ENCODE assay signal across 25 cellular contexts in genomic region chr9:120009856-120010255, GRCh38.
"Had no signal": no experiment of that assay in that cellular context is flagged by ENCODE, and none has a peak within 500 bp of the region (broad histone marks: within the 10 kb centered on the region; RNA-seq: fewer than 3 reads in every experiment).

No MANE protein-coding gene starts in this region.

- H3K27ac ChIP-seq: neural progenitor cell, ovary, parathyroid adenoma, psoas muscle, right lobe of liver, sigmoid colon, suprapubic skin, testis, tibial artery, transverse colon, upper lobe of right lung, uterus had no signal

- H3K9me3 ChIP-seq: ovary, psoas muscle, right lobe of liver, sigmoid colon, suprapubic skin, testis, tibial artery, transverse colon, upper lobe of right lung, uterus had no signal

- H3K36me3 ChIP-seq: neural progenitor cell, ovary, right lobe of liver, sigmoid colon, suprapubic skin, tibial artery, transverse colon, upper lobe of right lung, uterus had no signal

- ATAC-seq: natural killer cell; psoas muscle; right cardiac atrium; right lobe of liver; stimulated activated effector memory CD8-positive, alpha-beta T cell treated with anti-CD3 and anti-CD28 coated beads, Interleukin-12 subunit alpha, Interleukin-12 subunit beta, amount 100 ng/mL, for 72 hours; stimulated activated naive B cell treated with anti-CD40 and anti-IgM and Interleukin-4, amounts not matched to agents 10 μg/mL and 1 μg/mL and 100 μg/mL, for 72 hours; upper lobe of right lung had no signal

- H3K4me1 ChIP-seq: neural progenitor cell, parathyroid adenoma, psoas muscle, right lobe of liver, sigmoid colon, suprapubic skin, testis, tibial artery, transverse colon, upper lobe of right lung, uterus had no signal

- H3K27me3 ChIP-seq: neural progenitor cell, ovary, right lobe of liver, suprapubic skin, testis, tibial artery, transverse colon, upper lobe of right lung, uterus had no signal

- H3K4me3 ChIP-seq: neural progenitor cell, ovary, psoas muscle, right lobe of liver, sigmoid colon, suprapubic skin, testis, tibial artery, transverse colon, upper lobe of right lung, uterus had no signal

- DNase-seq: natural killer cell; occipital lobe; ovary; posterior cingulate gyrus; psoas muscle; right cardiac atrium; right lobe of liver; sigmoid colon; small intestine; stimulated activated CD4-positive, alpha-beta T cell treated with anti-CD3 and anti-CD28 coated beads, Interleukin-15, amount 100 ng/mL, for 24 hours; stimulated activated CD4-positive, alpha-beta T cell treated with anti-CD3 and anti-CD28 coated beads, Interleukin-2, amount 100 ng/mL, for 24 hours; stimulated activated CD4-positive, alpha-beta T cell treated with anti-CD3 and anti-CD28 coated beads, Interleukin-2, amount 100 ng/mL, for 48 hours; stimulated activated CD4-positive, alpha-beta T cell treated with anti-CD3 and anti-CD28 coated beads, Interleukin-4, amount 100 ng/mL, for 24 hours; stimulated activated naive B cell treated with anti-CD40 and anti-IgM and Interleukin-4, amounts not matched to agents 10 μg/mL and 1 μg/mL and 100 μg/mL, for 72 hours; stimulated activated naive CD4-positive, alpha-beta T cell treated with Interleukin-2 at 50 U/mL for 16 hours; substantia nigra; testis; tibial artery; transverse colon; upper lobe of right lung; uterus had no signal
